ENCODE assay signal across 8 cellular contexts in the genomic region with DNA sequence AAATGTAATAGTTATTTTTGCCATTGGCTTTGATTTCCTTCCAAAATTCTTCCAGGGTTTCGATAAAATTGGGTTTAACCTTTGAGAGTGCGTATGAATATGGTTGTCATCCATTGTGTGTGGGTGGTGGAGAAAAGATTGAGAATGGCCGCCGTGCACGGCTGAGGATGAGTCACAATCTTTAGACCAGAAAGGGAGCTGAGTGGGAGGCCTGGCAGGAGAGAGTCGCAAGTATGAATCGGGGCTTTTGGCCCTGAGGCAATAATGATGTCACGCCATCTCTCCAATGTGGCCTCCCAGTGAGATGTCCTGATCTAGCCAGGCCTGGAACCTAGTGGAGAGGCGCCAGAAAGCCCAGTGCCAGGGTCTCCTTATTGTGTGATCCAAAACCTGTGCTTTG. TPM values are rescaled to one million over a fixed set of nuclear protein-coding genes. Genes with fewer than 3 reads are reported as not detected.
DNase-seq lines count a peak whose midpoint lies in the region; ATAC-seq and TF ChIP-seq lines count a peak whose summit lies in the region.

No MANE protein-coding gene starts in this region.

- H2BK15ac ChIP-seq in H9 (ENCODE audit: low read depth, low read length): no peak overlapping the region

- WGBS in aorta, 2 donors: 2 to 7% methylated on average over 9 of the region's 9 CpGs
- WGBS in H9 (ENCODE audit: extremely low coverage, insufficient read length, low lambda C conversion rate): no CpG with 5 or more reads among the region's 9 CpGs

- H3K79me1 ChIP-seq in H9 (ENCODE audit: insufficient read depth, low read depth, low read length, poor library complexity, severe bottlenecking): no peaks in the 10 kb centered on the region

- no peaks in the 10 kb centered on the region; the same call in 1 of the 2 replicates for H3K27me3 Mint-ChIP-seq in H9 (ENCODE audit: low read depth)

- no peaks in the 10 kb centered on the region for H3K79me2 ChIP-seq in H9 (ENCODE audit: insufficient read depth, low read length)

- H3K9me3 ChIP-seq in lower lobe of right lung (no peaks in the 10 kb centered on the region), aorta (ENCODE audit: control insufficient read depth, low read length) (no peaks in the 10 kb centered on the region), H9 (ENCODE audit: control insufficient read depth, low read depth, low read length) (no peaks in the 10 kb centered on the region)

- no peak overlapping the region for H4K91ac ChIP-seq in H9 (ENCODE audit: insufficient read length, low read depth, low read length)

- H3K9ac ChIP-seq in H9 (ENCODE audit: extremely low read depth, insufficient read length, low read length): no peak overlapping the region

- H3K27ac ChIP-seq in lower lobe of right lung: no peak overlapping the region
- H3K27ac ChIP-seq in aorta (ENCODE audit: low read depth in 1 of 2, low read length in 2 of 2): peak overlapping the region; percentile 46 to 83
- H3K27ac ChIP-seq in H9 (ENCODE audit: insufficient read length, low read depth, low read length): no peak overlapping the region

- no peak overlapping the region for H2BK12ac ChIP-seq in H9 (ENCODE audit: insufficient read length, low read depth, low read length)

- H3K27ac Mint-ChIP-seq in H9: no peak overlapping the region

- H4K8ac ChIP-seq in H9 (replicated peaks; ENCODE audit: insufficient read length, low read depth, low read length): no peak overlapping the region

- no peak overlapping the region for H2AFZ ChIP-seq in H9 (ENCODE audit: low read length)

- TF ChIP-seq CTCF in astrocyte of the spinal cord (IDR thresholded peaks at IDR 0.05; ENCODE audit: low read depth, low read length) (no peak), lower lobe of right lung (IDR thresholded peaks at IDR 0.05) (no peak), GM10266 (IDR thresholded peaks at IDR 0.05; ENCODE audit: control insufficient read depth, insufficient read depth, low read depth, missing control alignments) (no peak), H9 (conservative IDR thresholded peaks at IDR 0.05) (no peak)

- no peak overlapping the region for H3K4me2 ChIP-seq in H9 (ENCODE audit: insufficient read depth, insufficient read length, low read length)

- H3K56ac ChIP-seq in H9 (ENCODE audit: insufficient read length, low read depth, low read length): no peak overlapping the region

- H3K4me3 ChIP-seq in astrocyte of the spinal cord (ENCODE audit: low read depth, low read length) (no peak overlapping the region), lower lobe of right lung (no peak overlapping the region), aorta (ENCODE audit: low read length in 2 of 2) (no peak overlapping the region)

- no peak overlapping the region for H3K23ac ChIP-seq in H9 (ENCODE audit: insufficient read length, low read depth, low read length)

- H3K23me2 ChIP-seq in H9 (ENCODE audit: insufficient read length, low read depth, low read length, poor library complexity, severe bottlenecking): no peaks in the 10 kb centered on the region

- H3T11ph ChIP-seq in H9 (ENCODE audit: low read length): no peak overlapping the region

- DNase-seq in stimulated activated CD4-positive, alpha-beta T cell treated with anti-CD3 and anti-CD28 coated beads, Interleukin-15, amount 100 ng/mL, for 24 hours: peak; percentile 68
- no peak for DNase-seq in stimulated activated CD4-positive, alpha-beta T cell treated with anti-CD3 and anti-CD28 coated beads, Interleukin-4, amount 100 ng/mL, for 4 hours
- DNase-seq in astrocyte of the spinal cord (ENCODE audit: low read depth, low spot score) (peak; percentile 82), lower lobe of right lung (no peak), aorta (peak; percentile 87 to 90), GM10266 (ENCODE audit: extremely low spot score) (no peak), H9 (no peak), cortex of kidney (lab: John Stamatoyannopoulos, UW) (no peak)

- intact Hi-C loops in lower lobe of right lung (cut with DNase I) (loop anchor here (10.0 kb wide), 1 partner anchor 332 kb away; no protein-coding TSS in a partner anchor), aorta (cut with DNase I) (loop anchor here (1.0 to 10.0 kb wide), 2 partner anchors 38 to 332 kb away; no protein-coding TSS in a partner anchor)

- H3K4ac ChIP-seq in H9 (ENCODE audit: low read depth, low read length): no peak overlapping the region

- H4K5ac ChIP-seq in H9 (ENCODE audit: insufficient read length, low read depth, low read length): no peak overlapping the region

- H3K4me1 ChIP-seq in lower lobe of right lung (no peaks in the 10 kb centered on the region), aorta (ENCODE audit: control insufficient read depth in 1 of 2, insufficient read depth in 2 of 2, low read length in 2 of 2) (peaks cover 0 to 5% of the 10 kb centered on the region in 2 donors), H9 (ENCODE audit: insufficient read depth, low read length) (no peaks in the 10 kb centered on the region)

- H2BK20ac ChIP-seq in H9 (ENCODE audit: low read depth, low read length, poor library complexity, severe bottlenecking): no peak overlapping the region

- peak; percentile 32 to 39 for ATAC-seq in lower lobe of right lung
- ATAC-seq in aorta (ENCODE audit: low FRiP score): peak; percentile 80

- no peaks in the 10 kb centered on the region for H3K36me3 Mint-ChIP-seq in H9 (ENCODE audit: insufficient read depth in 1 of 3, low read depth in 3 of 3)

- no peaks in the 10 kb centered on the region for H4K20me1 ChIP-seq in H9 (ENCODE audit: control insufficient read depth, insufficient read depth, insufficient read length)

- H2BK120ac ChIP-seq in H9 (ENCODE audit: low read depth, low read length, poor library complexity, severe bottlenecking): no peak overlapping the region

- H3K9me3 Mint-ChIP-seq in H9: no peaks in the 10 kb centered on the region

- H2BK5ac ChIP-seq in H9 (ENCODE audit: insufficient read length, low read length): no peak overlapping the region

- H3K4me3 Mint-ChIP-seq in H9: no peak overlapping the region

- H3K14ac ChIP-seq in H9 (ENCODE audit: insufficient read depth, low read length): no peak overlapping the region

- H3K36me3 ChIP-seq in lower lobe of right lung (no peaks in the 10 kb centered on the region), aorta (ENCODE audit: control insufficient read depth in 1 of 2, insufficient read depth in 2 of 2, low read length in 1 of 2) (no peaks in the 10 kb centered on the region)

- no peak overlapping the region for H3K18ac ChIP-seq in H9 (ENCODE audit: insufficient read length, low read depth, low read length)

- H2AK5ac ChIP-seq in H9 (ENCODE audit: insufficient read length, low read length): no peak overlapping the region

- peaks cover 9 to 13% of the 10 kb centered on the region in 2 experiments for H3K4me1 Mint-ChIP-seq in H9

- H3K27me3 ChIP-seq in lower lobe of right lung (ENCODE audit: low read depth) (no peaks in the 10 kb centered on the region), aorta (ENCODE audit: control insufficient read depth in 1 of 2, insufficient read depth in 2 of 2, low read length in 1 of 2) (no peaks in the 10 kb centered on the region), H9 (ENCODE audit: insufficient read depth, low read length) (no peaks in the 10 kb centered on the region)

- in situ Hi-C loops in astrocyte of the spinal cord (cut with HindIII; ENCODE audit: low sequenced_read_pairs): no loop called here

RNA-seq across cellular contexts. Expression of a gene that starts 33.1 kb away (rescaled TPM):
- 39.7 TPM for total RNA-seq in lower lobe of right lung
- total RNA-seq in aorta: 10 to 100 TPM; 29.2 to 40.4 TPM
- polyA plus RNA-seq in aorta: 10 to 100 TPM; 10.0 to 45.5 TPM
- total RNA-seq in H9 (2021): 4.5 and 5.3 TPM in 2 replicates

RNA-seq across cellular contexts. Expression of a gene that starts 36.9 kb away (rescaled TPM):
- 36.3 TPM for total RNA-seq in lower lobe of right lung
- 100 to 1,000 TPM; 167 to 176 TPM for total RNA-seq in aorta
- 100 to 1,000 TPM; 102 to 309 TPM for polyA plus RNA-seq in aorta
- 56.7 and 60.0 TPM in 2 replicates for total RNA-seq in H9 (2021)

Comparison
In these comparisons a context has a peak if more than half of its experiments do, and no peak if none do; other contexts are left out.
1. DNase-seq: peak in stimulated activated CD4-positive, alpha-beta T cell treated with anti-CD3 and anti-CD28 coated beads, Interleukin-15, amount 100 ng/mL, for 24 hours (single experiment), astrocyte of the spinal cord (single experiment) and aorta (2 of 2); none in stimulated activated CD4-positive, alpha-beta T cell treated with anti-CD3 and anti-CD28 coated beads, Interleukin-4, amount 100 ng/mL, for 4 hours (0 of 2), lower lobe of right lung (single experiment), GM10266 (single experiment), H9 (single experiment) and cortex of kidney (single experiment).
2. H3K27ac ChIP-seq: peak in aorta (2 of 2); none in lower lobe of right lung (single experiment) and H9 (single experiment).